8 cellular contexts compared by ENCODE assay signal in genomic region chr2:170770008-170770303, GRCh38. TPM values are rescaled to one million over a fixed set of nuclear protein-coding genes. Genes with fewer than 3 reads are reported as not detected.
DNase-seq lines count a peak whose midpoint lies in the region; ATAC-seq and TF ChIP-seq lines count a peak whose summit lies in the region.

No MANE protein-coding gene starts in this region.

- H3K36me3 ChIP-seq in right lobe of liver, result no peaks in the 10 kb centered on the region
- no peaks in the 10 kb centered on the region for H3K36me3 ChIP-seq in urinary bladder (ENCODE audit: insufficient read depth)

- H3K9me3 ChIP-seq in right lobe of liver, result no peaks in the 10 kb centered on the region

- peak overlapping the region; percentile 71 for H3K27ac Mint-ChIP-seq in activated naive CD8-positive, alpha-beta T cell treated with anti-CD3 and anti-CD28 coated beads, Interleukin-2, amount 50 U/mL, for 24 hours

- peaks cover 27% of the 10 kb centered on the region for H3K27me3 Mint-ChIP-seq in activated naive CD8-positive, alpha-beta T cell treated with anti-CD3 and anti-CD28 coated beads, Interleukin-2, amount 50 U/mL, for 24 hours

- H3K4me1 Mint-ChIP-seq in activated naive CD8-positive, alpha-beta T cell treated with anti-CD3 and anti-CD28 coated beads, Interleukin-2, amount 50 U/mL, for 24 hours, result peaks cover 11% of the 10 kb centered on the region

- peak overlapping the region; percentile 84 for H3K4me3 Mint-ChIP-seq in activated naive CD8-positive, alpha-beta T cell treated with anti-CD3 and anti-CD28 coated beads, Interleukin-2, amount 50 U/mL, for 24 hours

- no peak for TF ChIP-seq POLR2A in right lobe of liver (IDR thresholded peaks at IDR 0.05)

- H3K4me1 ChIP-seq in right lobe of liver, result peaks cover 0 to 4% (median 0%) of the 10 kb centered on the region in 4 donors
- H3K4me1 ChIP-seq in urinary bladder (ENCODE audit: insufficient read depth), result no peaks in the 10 kb centered on the region

- H3K4me3 ChIP-seq in LNCaP clone FGC (ENCODE audit: low read depth, low read length) (peak overlapping the region; percentile 55), right lobe of liver (peak overlapping the region; percentile 45 to 69 (median 60)), urinary bladder (ENCODE audit: low read depth, low read length) (peak overlapping the region; percentile 56)

- WGBS in right lobe of liver (ENCODE audit: insufficient coverage, low coverage, low lambda C conversion rate, missing lambda C conversion rate), result 8% methylated on average over 6 of the region's 6 CpGs
- WGBS in urinary bladder, result 13% methylated on average over 6 of the region's 6 CpGs

- no peaks in the 10 kb centered on the region for H3K36me3 Mint-ChIP-seq in activated naive CD8-positive, alpha-beta T cell treated with anti-CD3 and anti-CD28 coated beads, Interleukin-2, amount 50 U/mL, for 24 hours (ENCODE audit: low read depth)

- no peak for ATAC-seq in activated naive CD8-positive, alpha-beta T cell treated with anti-CD3 and anti-CD28 coated beads, Interleukin-2, amount 50 U/mL, for 24 hours
- ATAC-seq in right lobe of liver, result no peak

- H3K27me3 ChIP-seq in right lobe of liver, result no peaks in the 10 kb centered on the region

- TF ChIP-seq CTCF in LNCaP clone FGC (IDR thresholded peaks at IDR 0.05; ENCODE audit: control insufficient read depth, extremely low read depth, insufficient read depth) (no peak), right lobe of liver (IDR thresholded peaks at IDR 0.05) (no peak)

- intact Hi-C loops in right lobe of liver (cut with DNase I), result no loop called here
- intact Hi-C loops in posterior vena cava (cut with DNase I), result no loop called here

- H3K9me3 Mint-ChIP-seq in activated naive CD8-positive, alpha-beta T cell treated with anti-CD3 and anti-CD28 coated beads, Interleukin-2, amount 50 U/mL, for 24 hours, result no peaks in the 10 kb centered on the region

- peak overlapping the region in 1 of 3 donors; percentile 59 for H3K27ac ChIP-seq in right lobe of liver
- H3K27ac ChIP-seq in urinary bladder (ENCODE audit: low read depth), result no peak overlapping the region

- DNase-seq in DMS53 treated with DMSO at 0.1 percent for 48 hours (lab: John Stamatoyannopoulos, UW; ENCODE audit: unreplicated experiment) (peak; percentile 82), LNCaP clone FGC (ENCODE audit: low read depth) (no peak), right lobe of liver (no peak), posterior vena cava (ENCODE audit: low spot score) (no peak), HuH-7 (ENCODE audit: low spot score) (no peak), NOMO-1 treated with DMSO at 0.1 percent for 48 hours (lab: John Stamatoyannopoulos, UW; ENCODE audit: unreplicated experiment) (no peak)
- no peak for DNase-seq in activated naive CD8-positive, alpha-beta T cell treated with anti-CD3 and anti-CD28 coated beads, Interleukin-2, amount 50 U/mL, for 24 hours

RNA-seq across cellular contexts. Expression of gene ERICH2, which starts 0.2 kb away (rescaled TPM):
- 1 to 10 TPM in 2 of 6 experiments, under 1 TPM in 1, not detected in 3; 0.53 to 1.2 (median 1.1) TPM for total RNA-seq in right lobe of liver
- total RNA-seq in urinary bladder, result not detected
- 0.77 TPM for polyA plus RNA-seq in urinary bladder
- under 1 TPM in 1 of 2 donors, not detected in 1; 0.74 TPM for total RNA-seq in posterior vena cava

RNA-seq across cellular contexts. Expression of gene GAD1, which starts 46.7 kb away (rescaled TPM):
- total RNA-seq in right lobe of liver (not detected), urinary bladder (0.85 TPM), posterior vena cava (not detected)
- 0.43 TPM for polyA plus RNA-seq in urinary bladder

RNA-seq across cellular contexts. Expression of gene SP5, which starts 54.8 kb away (rescaled TPM):
- total RNA-seq in right lobe of liver (10 to 100 TPM in 1 of 6 experiments, 1 to 10 TPM in 5; 1.4 to 16.0 (median 1.9) TPM), urinary bladder (0.42 TPM), posterior vena cava (under 1 TPM in 1 of 2 donors, not detected in 1; 0.28 TPM)
- polyA plus RNA-seq in urinary bladder, result 2.8 TPM
